In the genomic region with DNA sequence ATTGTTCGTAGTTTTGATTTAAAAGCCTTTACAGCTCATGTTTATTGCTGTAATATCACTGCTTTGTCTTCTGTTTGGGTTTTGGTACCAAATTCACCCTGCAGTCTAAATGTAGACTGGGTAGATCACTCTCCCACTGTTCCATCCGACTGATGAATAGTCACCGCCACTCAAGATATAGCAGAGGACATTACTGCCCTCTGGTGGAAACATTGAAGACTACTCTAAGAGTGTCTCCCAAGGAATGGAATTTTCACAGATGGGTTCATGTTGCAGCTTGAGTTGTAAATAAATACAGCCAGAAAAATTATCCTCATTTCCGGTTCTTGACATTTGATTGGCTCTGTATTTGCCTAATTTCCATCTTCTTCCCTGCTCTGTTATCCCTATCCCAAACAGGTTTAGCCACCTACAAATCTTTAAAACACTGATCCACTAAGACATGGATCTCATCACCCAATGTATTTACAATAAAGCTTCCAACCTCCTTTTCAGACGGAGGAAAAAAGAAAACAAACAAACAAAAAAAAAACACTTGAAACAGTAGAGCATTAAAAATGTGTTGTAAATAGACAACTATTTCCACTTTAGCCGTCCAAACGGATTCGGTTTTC, we compare ENCODE assay signal across 8 cellular contexts.
DNase-seq lines count a peak whose midpoint lies in the region; ATAC-seq, FAIRE-seq and TF ChIP-seq lines count a peak whose summit lies in the region.

No MANE protein-coding gene starts in this region.

- no peak for DNase-seq in activated T-cell treated with anti-CD3 and anti-CD28 coated beads, Interleukin-2, amount 50 U/mL, for 4 hours
- no peak for DNase-seq in activated T-cell treated with anti-CD3 and anti-CD28 coated beads, Interleukin-2, amount 50 U/mL, for 24 hours
- peak; percentile 8 for DNase-seq in HK-2 (ENCODE audit: unreplicated experiment)
- peak; percentile 28 to 51 for DNase-seq in NOMO-1 (lab: John Stamatoyannopoulos, UW; ENCODE audit: unreplicated experiment in 2 of 2)
- DNase-seq in bronchial epithelial cell (ENCODE audit: low read depth): peak; percentile 86
- peak; percentile 37 for DNase-seq in kidney epithelial cell (ENCODE audit: low read depth)
- DNase-seq in thyroid gland: peak in 1 of 2 donors; percentile 2

- TF ChIP-seq CTCF in bronchial epithelial cell (IDR thresholded peaks at IDR 0.05; ENCODE audit: insufficient read depth, low read length, severe bottlenecking): peak; percentile 67
- TF ChIP-seq CTCF in kidney epithelial cell (IDR thresholded peaks at IDR 0.05; ENCODE audit: insufficient read depth, low read length, poor library complexity, severe bottlenecking): peak; percentile 71
- TF ChIP-seq CTCF in thyroid gland (IDR thresholded peaks at IDR 0.05): peak; percentile 44 to 78 (median 66)

- H3K4me1 Mint-ChIP-seq in activated T-cell treated with anti-CD3 and anti-CD28 coated beads, Interleukin-2, amount 50 U/mL, for 4 hours (ENCODE audit: low read depth): no peaks in the 10 kb centered on the region
- H3K4me1 Mint-ChIP-seq in activated T-cell treated with anti-CD3 and anti-CD28 coated beads, Interleukin-2, amount 50 U/mL, for 24 hours (ENCODE audit: low read depth): no peaks in the 10 kb centered on the region

- H3K27ac ChIP-seq in thyroid gland: no peak overlapping the region

- no peak overlapping the region for H3K4me3 Mint-ChIP-seq in activated T-cell treated with anti-CD3 and anti-CD28 coated beads, Interleukin-2, amount 50 U/mL, for 4 hours
- no peak overlapping the region for H3K4me3 Mint-ChIP-seq in activated T-cell treated with anti-CD3 and anti-CD28 coated beads, Interleukin-2, amount 50 U/mL, for 24 hours

- H3K9me3 ChIP-seq in thyroid gland: no peaks in the 10 kb centered on the region

- peak; percentile 43 for FAIRE-seq in bronchial epithelial cell (lab: Jason Lieb, UNC)

- intact Hi-C loops in thyroid gland (cut with DNase I): loop anchor here (10.0 kb wide), 2 partner anchors 179 to 779 kb away; no protein-coding TSS in a partner anchor

- H3K36me3 ChIP-seq in bronchial epithelial cell (ENCODE audit: control insufficient read depth, insufficient read depth, low read length) (no peaks in the 10 kb centered on the region), kidney epithelial cell (ENCODE audit: control insufficient read depth, insufficient read depth, low read length) (no peaks in the 10 kb centered on the region), thyroid gland (no peaks in the 10 kb centered on the region)

- H3K27ac Mint-ChIP-seq in activated T-cell treated with anti-CD3 and anti-CD28 coated beads, Interleukin-2, amount 50 U/mL, for 24 hours: no peak overlapping the region

- no peak overlapping the region for H3K4me3 ChIP-seq in bronchial epithelial cell (ENCODE audit: low read depth, low read length)
- no peak overlapping the region for H3K4me3 ChIP-seq in kidney epithelial cell (ENCODE audit: low read depth, low read length)
- no peak overlapping the region for H3K4me3 ChIP-seq in thyroid gland (replicated peaks in 1 of 3)

- H3K9me3 Mint-ChIP-seq in activated T-cell treated with anti-CD3 and anti-CD28 coated beads, Interleukin-2, amount 50 U/mL, for 4 hours: no peaks in the 10 kb centered on the region
- H3K9me3 Mint-ChIP-seq in activated T-cell treated with anti-CD3 and anti-CD28 coated beads, Interleukin-2, amount 50 U/mL, for 24 hours: no peaks in the 10 kb centered on the region

- no peaks in the 10 kb centered on the region for H3K36me3 Mint-ChIP-seq in activated T-cell treated with anti-CD3 and anti-CD28 coated beads, Interleukin-2, amount 50 U/mL, for 4 hours (ENCODE audit: insufficient read depth)
- H3K36me3 Mint-ChIP-seq in activated T-cell treated with anti-CD3 and anti-CD28 coated beads, Interleukin-2, amount 50 U/mL, for 24 hours (ENCODE audit: low read depth): no peaks in the 10 kb centered on the region

- peak; percentile 50 to 80 for ATAC-seq in activated T-cell treated with anti-CD3 and anti-CD28 coated beads, Interleukin-2, amount 50 U/mL, for 4 hours
- ATAC-seq in GM21576 (IDR thresholded peaks at IDR 0.05; ENCODE audit: unreplicated experiment): peak; percentile 96

- H3K4me1 ChIP-seq in thyroid gland: no peaks in the 10 kb centered on the region

- WGBS in thyroid gland, 2 donors: 39% methylated on average over 8 of the region's 8 CpGs

- no peaks in the 10 kb centered on the region for H3K27me3 ChIP-seq in bronchial epithelial cell (ENCODE audit: control insufficient read depth, insufficient read depth, low read length)
- H3K27me3 ChIP-seq in kidney epithelial cell (ENCODE audit: control insufficient read depth, insufficient read depth, low read length): no peaks in the 10 kb centered on the region
- no peaks in the 10 kb centered on the region for H3K27me3 ChIP-seq in thyroid gland

- H3K27me3 Mint-ChIP-seq in activated T-cell treated with anti-CD3 and anti-CD28 coated beads, Interleukin-2, amount 50 U/mL, for 4 hours (ENCODE audit: low read depth): no peaks in the 10 kb centered on the region
- H3K27me3 Mint-ChIP-seq in activated T-cell treated with anti-CD3 and anti-CD28 coated beads, Interleukin-2, amount 50 U/mL, for 24 hours: no peaks in the 10 kb centered on the region

- no peak for TF ChIP-seq POLR2A in thyroid gland (IDR thresholded peaks at IDR 0.05)

Comparison
In these comparisons a context has a peak if more than half of its experiments do, and no peak if none do; other contexts are left out.
1. DNase-seq: peak in HK-2 (single experiment), NOMO-1 (2 of 2), bronchial epithelial cell (single experiment) and kidney epithelial cell (single experiment); none in activated T-cell treated with anti-CD3 and anti-CD28 coated beads, Interleukin-2, amount 50 U/mL, for 4 hours (single experiment) and activated T-cell treated with anti-CD3 and anti-CD28 coated beads, Interleukin-2, amount 50 U/mL, for 24 hours (single experiment).
2. Peak in every context shown above with its lines, with median percentiles within 50 percentile points of each other: CTCF ChIP-seq.